Comparison of ENCODE assay signal across 18 cellular contexts in genomic region chr14:52155656-52156213, GRCh38.
"Had no signal": no experiment of that assay in that cellular context is flagged by ENCODE, and none has a peak within 500 bp of the region (broad histone marks: within the 10 kb centered on the region; RNA-seq: fewer than 3 reads in every experiment).

No MANE protein-coding gene starts in this region.

- H3K27me3 ChIP-seq: esophagus squamous epithelium, gastroesophageal sphincter, uterus had no signal

- ATAC-seq: gastroesophageal sphincter, left cardiac atrium, lower lobe of right lung, right cardiac atrium had no signal

- H3K9me3 ChIP-seq: esophagus squamous epithelium, gastroesophageal sphincter, left ventricle myocardium inferior, lower lobe of right lung, uterus had no signal

- H3K27ac Mint-ChIP-seq: dendritic cell treated with granulocyte-macrophage colony-stimulating factor and Interleukin-4, amounts not matched to agents 40 ng/mL and 50 ng/mL, for 4 days; memory B cell; mesothelial cell of epicardium had no signal

- H3K4me3 ChIP-seq: esophagus squamous epithelium, gastroesophageal sphincter, left ventricle myocardium inferior, lower lobe of right lung, uterus had no signal

- H3K4me1 ChIP-seq: esophagus squamous epithelium, gastroesophageal sphincter, left ventricle myocardium inferior, lower lobe of right lung, parathyroid adenoma, uterus had no signal

- H3K4me1 Mint-ChIP-seq: memory B cell, mesothelial cell of epicardium had no signal

- H3K27me3 Mint-ChIP-seq: dendritic cell treated with granulocyte-macrophage colony-stimulating factor and Interleukin-4, amounts not matched to agents 40 ng/mL and 50 ng/mL, for 4 days; effector memory CD8-positive, alpha-beta T cell had no signal

- H3K27ac ChIP-seq: esophagus squamous epithelium, gastroesophageal sphincter, left ventricle myocardium inferior, lower lobe of right lung, parathyroid adenoma, uterus had no signal

- H3K36me3 ChIP-seq: esophagus squamous epithelium, gastroesophageal sphincter, left ventricle myocardium inferior, lower lobe of right lung, uterus had no signal

- H3K36me3 Mint-ChIP-seq: memory B cell, mesothelial cell of epicardium had no signal

- H3K4me3 Mint-ChIP-seq: dendritic cell treated with granulocyte-macrophage colony-stimulating factor and Interleukin-4, amounts not matched to agents 40 ng/mL and 50 ng/mL, for 4 days; memory B cell; mesothelial cell of epicardium; nephron had no signal

- H3K9me3 Mint-ChIP-seq: dendritic cell treated with granulocyte-macrophage colony-stimulating factor and Interleukin-4, amounts not matched to agents 40 ng/mL and 50 ng/mL, for 4 days; memory B cell had no signal

- DNase-seq: esophagus squamous epithelium; foreskin fibroblast; glutamatergic neuron; left cardiac atrium; left ventricle myocardium inferior; lower lobe of right lung; right cardiac atrium; stimulated activated CD4-positive, alpha-beta T cell treated with anti-CD3 and anti-CD28 coated beads, Interleukin-12 subunit alpha, Interleukin-12 subunit beta, amount 100 ng/mL, for 4 hours; stimulated activated naive CD4-positive, alpha-beta T cell treated with Interleukin-2 at 50 U/mL for 16 hours; trophoblast cell; uterus had no signal
